ENCODE assay signal across 17 cellular contexts in genomic region chr21:34570315-34570714, GRCh38. TPM values are rescaled to one million over a fixed set of nuclear protein-coding genes. Genes with fewer than 3 reads are reported as not detected.
DNase-seq lines count a peak whose midpoint lies in the region; ATAC-seq and TF ChIP-seq lines count a peak whose summit lies in the region.
"Had no signal": no experiment of that assay in that cellular context is flagged by ENCODE, and none has a peak within 500 bp of the region (broad histone marks: within the 10 kb centered on the region; RNA-seq: fewer than 3 reads in every experiment).

No MANE protein-coding gene starts in this region.

- no TSS peak for BruUV-seq in Calu3 (replicated peaks; lab: Mats Ljungman, UMichigan)

- peak; percentile 79 for ATAC-seq in upper lobe of right lung
- ATAC-seq: K562 had no signal

- H3K4me3 ChIP-seq in fibroblast of villous mesenchyme (ENCODE audit: low read depth, low read length), result no peak overlapping the region
- H3K4me3 ChIP-seq in upper lobe of right lung, result no peak overlapping the region
- H3K4me3 ChIP-seq: K562, MG63 had no signal

- TF ChIP-seq CTCF in fibroblast of villous mesenchyme (IDR thresholded peaks at IDR 0.05; ENCODE audit: insufficient read depth, low read depth, low read length) (no peak), upper lobe of right lung (IDR thresholded peaks at IDR 0.05) (no peak), Calu3 (IDR thresholded peaks at IDR 0.05; ENCODE audit: unreplicated experiment) (no peak)

- no peaks in the 10 kb centered on the region for H3K36me3 ChIP-seq in upper lobe of right lung
- H3K36me3 ChIP-seq: MG63 had no signal

- intact Hi-C loops in upper lobe of right lung (cut with DNase I) (no loop called here), Calu3 (cut with micrococcal nuclease; ENCODE audit: unreplicated experiment) (no loop called here)

- no peaks in the 10 kb centered on the region for H3K27me3 ChIP-seq in upper lobe of right lung
- H3K27me3 ChIP-seq: MG63 had no signal

- H3K4me1 Mint-ChIP-seq in Calu3 (ENCODE audit: low read depth, unreplicated experiment), result no peaks in the 10 kb centered on the region

- no peaks in the 10 kb centered on the region for H3K4me1 ChIP-seq in upper lobe of right lung

- H3K27ac ChIP-seq in upper lobe of right lung, result peak overlapping the region; percentile 37
- H3K27ac ChIP-seq: 22Rv1, RWPE1 had no signal

- DNase-seq in SKM-1 treated with dmso at 0.1 percent for 144 hours (lab: John Stamatoyannopoulos, UW; ENCODE audit: unreplicated experiment) (peak; percentile 1), SKM-1 (lab: John Stamatoyannopoulos, UW; ENCODE audit: unreplicated experiment) (no peak), OCI-M1 (lab: John Stamatoyannopoulos, UW) (peak; percentile 27), fibroblast of villous mesenchyme (ENCODE audit: low read depth) (peak; percentile 56), upper lobe of right lung (no peak), dedifferentiated amniotic fluid mesenchymal stem cell (ENCODE audit: extremely low spot score) (no peak), Calu3 (no peak), ecto neural progenitor cell (ENCODE audit: low spot score) (no peak)
- DNase-seq: MG63, NCI-H1417, NCI-H1930, NCI-H2171, NCI-H446 treated with DMSO at 0.1 percent for 48 hours had no signal

- no peaks in the 10 kb centered on the region for H3K9me3 ChIP-seq in upper lobe of right lung
- H3K9me3 ChIP-seq: MG63 had no signal

- CTCF ChIA-PET in Calu3 (lab: Charles Lee), result no interaction called here

- no peak overlapping the region for H3K4me3 Mint-ChIP-seq in Calu3 (ENCODE audit: low read depth, unreplicated experiment)

- no peaks in the 10 kb centered on the region for H3K27me3 Mint-ChIP-seq in Calu3 (ENCODE audit: unreplicated experiment)

- H3K27ac Mint-ChIP-seq in Calu3 (ENCODE audit: unreplicated experiment), result no peak overlapping the region

- peaks cover 6% of the 10 kb centered on the region for H3K9me3 Mint-ChIP-seq in Calu3 (ENCODE audit: low read depth, unreplicated experiment)

- H3K36me3 Mint-ChIP-seq in Calu3 (ENCODE audit: insufficient read depth, unreplicated experiment), result no peaks in the 10 kb centered on the region

RNA-seq across cellular contexts. Expression of gene RCAN1, which starts 44.6 kb away (rescaled TPM):
- 91.5 and 308 TPM in 2 replicates for total RNA-seq in fibroblast of villous mesenchyme
- 26.9 TPM for total RNA-seq in upper lobe of right lung
- total RNA-seq in Calu3 (2022), result 25.4 and 25.7 TPM in 2 replicates

RNA-seq across cellular contexts. Expression of gene KCNE1, which starts 58.3 kb away (rescaled TPM):
- total RNA-seq in fibroblast of villous mesenchyme (under 0.01 and 0.64 TPM in 2 replicates), upper lobe of right lung (13.6 TPM), Calu3 (2022) (0.28 TPM in 1 of 2 replicates, not detected in the other)
- total RNA-seq: SK-MEL-5 had no signal

Comparison
In these comparisons a context has a peak if more than half of its experiments do, and no peak if none do; other contexts are left out.
1. DNase-seq: peak in SKM-1 treated with dmso at 0.1 percent for 144 hours (single experiment), OCI-M1 (single experiment) and fibroblast of villous mesenchyme (single experiment); none in SKM-1 (single experiment), upper lobe of right lung (single experiment), dedifferentiated amniotic fluid mesenchymal stem cell (single experiment), Calu3 (single experiment) and ecto neural progenitor cell (single experiment).